In genomic region chr7:29381206-29382094, GRCh38 we compare ENCODE assay signal across 20 cellular contexts.
"Had no signal": no experiment of that assay in that cellular context is flagged by ENCODE, and none has a peak within 500 bp of the region (broad histone marks: within the 10 kb centered on the region; RNA-seq: fewer than 3 reads in every experiment).

No MANE protein-coding gene starts in this region.

- H3K27ac Mint-ChIP-seq: activated B cell treated with CpG ODN at 0.5 μM for 24 hours; activated CD4-positive, alpha-beta memory T cell treated with anti-CD3 and anti-CD28 coated beads for 36 hours; activated naive CD8-positive, alpha-beta T cell treated with anti-CD3 and anti-CD28 coated beads, Interleukin-2, amount 10 ng/mL, durations not matched to agents 7 days and 5 days; dendritic cell treated with granulocyte-macrophage colony-stimulating factor and Interleukin-4, amounts not matched to agents 40 ng/mL and 50 ng/mL, for 4 days; progenitor cell of endocrine pancreas; stimulated activated naive CD8-positive, alpha-beta T cell treated with anti-CD3 and anti-CD28 coated beads, Interleukin-15, Interleukin-2, amounts not matched to agents 100 ng/mL and 50 ng/mL, for 24 hours; T-helper 2 cell treated with Interferon-gamma antibody and Interleukin-4, amounts not matched to agents 5 μg/mL and 100 μg/mL, for 36 hours had no signal

- H3K4me3 Mint-ChIP-seq: activated B cell treated with CpG ODN at 0.5 μM for 24 hours; activated CD4-positive, alpha-beta memory T cell treated with anti-CD3 and anti-CD28 coated beads for 36 hours; activated naive CD8-positive, alpha-beta T cell treated with anti-CD3 and anti-CD28 coated beads, Interleukin-2, amount 10 ng/mL, durations not matched to agents 7 days and 5 days; dendritic cell treated with granulocyte-macrophage colony-stimulating factor and Interleukin-4, amounts not matched to agents 40 ng/mL and 50 ng/mL, for 4 days; stimulated activated naive CD8-positive, alpha-beta T cell treated with anti-CD3 and anti-CD28 coated beads, Interleukin-15, Interleukin-2, amounts not matched to agents 100 ng/mL and 50 ng/mL, for 24 hours; T-helper 2 cell treated with Interferon-gamma antibody and Interleukin-4, amounts not matched to agents 5 μg/mL and 100 μg/mL, for 36 hours had no signal

- H3K9me3 ChIP-seq: gastroesophageal sphincter, heart left ventricle, left ventricle myocardium inferior had no signal

- H3K9me3 Mint-ChIP-seq: activated B cell treated with CpG ODN at 0.5 μM for 24 hours; activated CD4-positive, alpha-beta memory T cell treated with anti-CD3 and anti-CD28 coated beads for 36 hours; activated naive CD8-positive, alpha-beta T cell treated with anti-CD3 and anti-CD28 coated beads, Interleukin-2, amount 10 ng/mL, durations not matched to agents 7 days and 5 days; dendritic cell treated with granulocyte-macrophage colony-stimulating factor and Interleukin-4, amounts not matched to agents 40 ng/mL and 50 ng/mL, for 4 days; stimulated activated naive CD8-positive, alpha-beta T cell treated with anti-CD3 and anti-CD28 coated beads, Interleukin-15, Interleukin-2, amounts not matched to agents 100 ng/mL and 50 ng/mL, for 24 hours; T-helper 2 cell treated with Interferon-gamma antibody and Interleukin-4, amounts not matched to agents 5 μg/mL and 100 μg/mL, for 36 hours had no signal

- H3K36me3 ChIP-seq: gastroesophageal sphincter, left ventricle myocardium inferior had no signal

- H3K27me3 ChIP-seq: gastroesophageal sphincter, heart left ventricle had no signal

- H3K4me1 Mint-ChIP-seq: activated B cell treated with CpG ODN at 0.5 μM for 24 hours; activated naive CD8-positive, alpha-beta T cell treated with anti-CD3 and anti-CD28 coated beads, Interleukin-2, amount 10 ng/mL, durations not matched to agents 7 days and 5 days had no signal

- H3K4me1 ChIP-seq: gastroesophageal sphincter had no signal

- ATAC-seq: esophagus mucosa, gastroesophageal sphincter, heart left ventricle, right cardiac atrium had no signal

- H3K4me3 ChIP-seq: gastroesophageal sphincter, heart left ventricle, left ventricle myocardium inferior had no signal

- DNase-seq: activated B cell treated with CpG ODN at 0.5 μM for 24 hours; activated CD4-positive, alpha-beta memory T cell treated with anti-CD3 and anti-CD28 coated beads for 36 hours; activated CD4-positive, alpha-beta T cell treated with anti-CD3 and anti-CD28 coated beads for 4 hours; activated naive CD4-positive, alpha-beta T cell; activated naive CD8-positive, alpha-beta T cell treated with anti-CD3 and anti-CD28 coated beads, Interleukin-2, amount 10 ng/mL, durations not matched to agents 7 days and 5 days; activated T-cell treated with anti-CD3 and anti-CD28 coated beads for 4 hours; effector CD8-positive, alpha-beta T cell; heart left ventricle; kidney; left ventricle myocardium inferior; occipital lobe; right cardiac atrium; stimulated activated CD4-positive, alpha-beta T cell treated with anti-CD3 and anti-CD28 coated beads, Interleukin-2, amount 100 ng/mL, for 48 hours; trophoblast cell had no signal

- H3K27me3 Mint-ChIP-seq: activated CD4-positive, alpha-beta memory T cell treated with anti-CD3 and anti-CD28 coated beads for 36 hours; dendritic cell treated with granulocyte-macrophage colony-stimulating factor and Interleukin-4, amounts not matched to agents 40 ng/mL and 50 ng/mL, for 4 days; progenitor cell of endocrine pancreas; stimulated activated naive CD8-positive, alpha-beta T cell treated with anti-CD3 and anti-CD28 coated beads, Interleukin-15, Interleukin-2, amounts not matched to agents 100 ng/mL and 50 ng/mL, for 24 hours had no signal

- H3K36me3 Mint-ChIP-seq: activated CD4-positive, alpha-beta memory T cell treated with anti-CD3 and anti-CD28 coated beads for 36 hours; activated naive CD8-positive, alpha-beta T cell treated with anti-CD3 and anti-CD28 coated beads, Interleukin-2, amount 10 ng/mL, durations not matched to agents 7 days and 5 days had no signal

- H3K27ac ChIP-seq: gastroesophageal sphincter, heart left ventricle, left ventricle myocardium inferior had no signal
